ENCODE assay signal across 1 cellular context in genomic region chr9:127754761-127755557, GRCh38.
TF ChIP-seq lines count a peak whose summit lies in the region.

No MANE protein-coding gene starts in this region.

TF ChIP-seq in A549, 52 proteins besides CTCF, POLR2A, EP300 and RAD21:
- TF ChIP-seq NR3C1 (IDR thresholded peaks at IDR 0.05) (no peak), CBX2 (IDR thresholded peaks at IDR 0.05; ENCODE audit: borderline replicate concordance, low read depth) (no peak), BCL3 (IDR thresholded peaks at IDR 0.05) (no peak), HOXA7 (CRISPR knock-in tag; IDR thresholded peaks at IDR 0.05) (no peak)
- TF ChIP-seq, protein P1, sequence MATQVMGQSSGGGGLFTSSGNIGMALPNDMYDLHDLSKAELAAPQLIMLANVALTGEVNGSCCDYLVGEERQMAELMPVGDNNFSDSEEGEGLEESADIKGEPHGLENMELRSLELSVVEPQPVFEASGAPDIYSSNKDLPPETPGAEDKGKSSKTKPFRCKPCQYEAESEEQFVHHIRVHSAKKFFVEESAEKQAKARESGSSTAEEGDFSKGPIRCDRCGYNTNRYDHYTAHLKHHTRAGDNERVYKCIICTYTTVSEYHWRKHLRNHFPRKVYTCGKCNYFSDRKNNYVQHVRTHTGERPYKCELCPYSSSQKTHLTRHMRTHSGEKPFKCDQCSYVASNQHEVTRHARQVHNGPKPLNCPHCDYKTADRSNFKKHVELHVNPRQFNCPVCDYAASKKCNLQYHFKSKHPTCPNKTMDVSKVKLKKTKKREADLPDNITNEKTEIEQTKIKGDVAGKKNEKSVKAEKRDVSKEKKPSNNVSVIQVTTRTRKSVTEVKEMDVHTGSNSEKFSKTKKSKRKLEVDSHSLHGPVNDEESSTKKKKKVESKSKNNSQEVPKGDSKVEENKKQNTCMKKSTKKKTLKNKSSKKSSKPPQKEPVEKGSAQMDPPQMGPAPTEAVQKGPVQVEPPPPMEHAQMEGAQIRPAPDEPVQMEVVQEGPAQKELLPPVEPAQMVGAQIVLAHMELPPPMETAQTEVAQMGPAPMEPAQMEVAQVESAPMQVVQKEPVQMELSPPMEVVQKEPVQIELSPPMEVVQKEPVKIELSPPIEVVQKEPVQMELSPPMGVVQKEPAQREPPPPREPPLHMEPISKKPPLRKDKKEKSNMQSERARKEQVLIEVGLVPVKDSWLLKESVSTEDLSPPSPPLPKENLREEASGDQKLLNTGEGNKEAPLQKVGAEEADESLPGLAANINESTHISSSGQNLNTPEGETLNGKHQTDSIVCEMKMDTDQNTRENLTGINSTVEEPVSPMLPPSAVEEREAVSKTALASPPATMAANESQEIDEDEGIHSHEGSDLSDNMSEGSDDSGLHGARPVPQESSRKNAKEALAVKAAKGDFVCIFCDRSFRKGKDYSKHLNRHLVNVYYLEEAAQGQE (IDR thresholded peaks at IDR 0.05): no peak
- TF ChIP-seq, protein P2, sequence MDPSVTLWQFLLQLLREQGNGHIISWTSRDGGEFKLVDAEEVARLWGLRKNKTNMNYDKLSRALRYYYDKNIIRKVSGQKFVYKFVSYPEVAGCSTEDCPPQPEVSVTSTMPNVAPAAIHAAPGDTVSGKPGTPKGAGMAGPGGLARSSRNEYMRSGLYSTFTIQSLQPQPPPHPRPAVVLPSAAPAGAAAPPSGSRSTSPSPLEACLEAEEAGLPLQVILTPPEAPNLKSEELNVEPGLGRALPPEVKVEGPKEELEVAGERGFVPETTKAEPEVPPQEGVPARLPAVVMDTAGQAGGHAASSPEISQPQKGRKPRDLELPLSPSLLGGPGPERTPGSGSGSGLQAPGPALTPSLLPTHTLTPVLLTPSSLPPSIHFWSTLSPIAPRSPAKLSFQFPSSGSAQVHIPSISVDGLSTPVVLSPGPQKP (IDR thresholded peaks at IDR 0.05; ENCODE audit: low read depth, low read length): no peak
TF ChIP-seq in A549: peak in this region for 0.
